18 cellular contexts compared by ENCODE assay signal in genomic region chr12:94770397-94770759, GRCh38.
"Had no signal": no experiment of that assay in that cellular context is flagged by ENCODE, and none has a peak within 500 bp of the region (broad histone marks: within the 10 kb centered on the region; RNA-seq: fewer than 3 reads in every experiment).

No MANE protein-coding gene starts in this region.

- ATAC-seq: activated naive CD4-positive, alpha-beta T cell treated with anti-CD3 and anti-CD28 coated beads, Interleukin-2, amount 50 U/mL, for 72 hours; left cardiac atrium; lower lobe of right lung; natural killer cell; stimulated activated memory B cell treated with anti-CD40 and anti-IgM and Interleukin-4, amounts not matched to agents 10 μg/mL and 1 μg/mL and 100 μg/mL, for 72 hours had no signal

- DNase-seq: activated CD4-positive, alpha-beta T cell treated with anti-CD3 and anti-CD28 coated beads for 1 hour; activated CD4-positive, alpha-beta T cell treated with anti-CD3 and anti-CD28 coated beads, Interleukin-2, amount 50 U/mL, for 4 hours; activated gamma-delta T cell treated with Interleukin-2 at 50 U/mL for 16 hours; activated T-cell treated with anti-CD3 and anti-CD28 coated beads for 4 hours; adrenal gland; effector CD8-positive, alpha-beta T cell; esophagus squamous epithelium; left cardiac atrium; lower lobe of right lung; natural killer cell; sigmoid colon; stimulated activated CD4-positive, alpha-beta T cell treated with anti-CD3 and anti-CD28 coated beads, Interleukin-4, amount 100 ng/mL, for 24 hours; T1000 had no signal

- H3K9me3 ChIP-seq: adrenal gland, esophagus squamous epithelium, lower lobe of right lung, sigmoid colon had no signal

- H3K36me3 ChIP-seq: adrenal gland, esophagus squamous epithelium, lower lobe of right lung, sigmoid colon, thoracic aorta had no signal

- H3K4me3 Mint-ChIP-seq: activated T-helper 1 cell treated with anti-CD3 and anti-CD28 coated beads, Interleukin-12 subunit alpha, Interleukin-12 subunit beta, Interleukin-2, Interleukin-4 antibody, amounts not matched to agents 30 ng/mL and 10 ng/mL and 1 ng/mL, durations not matched to agents 14 hours and 24 hours and 36 hours; dendritic cell treated with granulocyte-macrophage colony-stimulating factor and Interleukin-4, amounts not matched to agents 40 ng/mL and 50 ng/mL, for 4 days; natural killer cell; stimulated activated memory B cell treated with anti-CD40 and anti-IgM and Interleukin-4, amounts not matched to agents 10 μg/mL and 1 μg/mL and 100 μg/mL, for 72 hours had no signal

- H3K27ac ChIP-seq: adrenal gland, esophagus squamous epithelium, lower lobe of right lung, thoracic aorta had no signal

- H3K9me3 Mint-ChIP-seq: activated naive CD4-positive, alpha-beta T cell treated with anti-CD3 and anti-CD28 coated beads, Interleukin-2, amount 50 U/mL, for 72 hours; activated T-helper 1 cell treated with anti-CD3 and anti-CD28 coated beads, Interleukin-12 subunit alpha, Interleukin-12 subunit beta, Interleukin-2, Interleukin-4 antibody, amounts not matched to agents 30 ng/mL and 10 ng/mL and 1 ng/mL, durations not matched to agents 14 hours and 24 hours and 36 hours; dendritic cell treated with granulocyte-macrophage colony-stimulating factor and Interleukin-4, amounts not matched to agents 40 ng/mL and 50 ng/mL, for 4 days; natural killer cell had no signal

- H3K4me1 ChIP-seq: adrenal gland, lower lobe of right lung had no signal

- H3K4me3 ChIP-seq: adrenal gland, esophagus squamous epithelium, lower lobe of right lung, sigmoid colon, thoracic aorta had no signal

- H3K27ac Mint-ChIP-seq: activated naive CD4-positive, alpha-beta T cell treated with anti-CD3 and anti-CD28 coated beads, Interleukin-2, amount 50 U/mL, for 72 hours; activated T-helper 1 cell treated with anti-CD3 and anti-CD28 coated beads, Interleukin-12 subunit alpha, Interleukin-12 subunit beta, Interleukin-2, Interleukin-4 antibody, amounts not matched to agents 30 ng/mL and 10 ng/mL and 1 ng/mL, durations not matched to agents 14 hours and 24 hours and 36 hours; dendritic cell treated with granulocyte-macrophage colony-stimulating factor and Interleukin-4, amounts not matched to agents 40 ng/mL and 50 ng/mL, for 4 days; natural killer cell had no signal

- H3K27me3 Mint-ChIP-seq: stimulated activated memory B cell treated with anti-CD40 and anti-IgM and Interleukin-4, amounts not matched to agents 10 μg/mL and 1 μg/mL and 100 μg/mL, for 72 hours had no signal

- H3K27me3 ChIP-seq: adrenal gland, esophagus squamous epithelium, sigmoid colon had no signal

- H3K36me3 Mint-ChIP-seq: activated naive CD4-positive, alpha-beta T cell treated with anti-CD3 and anti-CD28 coated beads, Interleukin-2, amount 50 U/mL, for 72 hours; natural killer cell had no signal
